1 cellular context compared by ENCODE assay signal in genomic region chr4:155342142-155342541, GRCh38.
TF ChIP-seq lines count a peak whose summit lies in the region.

No MANE protein-coding gene starts in this region.

TF ChIP-seq in IMR-90, 13 proteins besides CTCF, POLR2A, EP300 and RAD21 (continued from another document):
- TF ChIP-seq FOS (IDR thresholded peaks at IDR 0.05; ENCODE audit: low read depth, low read length) (peak; percentile 57; the same call in 1 of the 2 replicates), SMC3 (IDR thresholded peaks at IDR 0.05; ENCODE audit: low read depth, low read length) (no peak), RCOR1 (IDR thresholded peaks at IDR 0.05; ENCODE audit: insufficient replicate concordance, low read length) (no peak)
